14 cellular contexts compared by ENCODE assay signal in the genomic region with DNA sequence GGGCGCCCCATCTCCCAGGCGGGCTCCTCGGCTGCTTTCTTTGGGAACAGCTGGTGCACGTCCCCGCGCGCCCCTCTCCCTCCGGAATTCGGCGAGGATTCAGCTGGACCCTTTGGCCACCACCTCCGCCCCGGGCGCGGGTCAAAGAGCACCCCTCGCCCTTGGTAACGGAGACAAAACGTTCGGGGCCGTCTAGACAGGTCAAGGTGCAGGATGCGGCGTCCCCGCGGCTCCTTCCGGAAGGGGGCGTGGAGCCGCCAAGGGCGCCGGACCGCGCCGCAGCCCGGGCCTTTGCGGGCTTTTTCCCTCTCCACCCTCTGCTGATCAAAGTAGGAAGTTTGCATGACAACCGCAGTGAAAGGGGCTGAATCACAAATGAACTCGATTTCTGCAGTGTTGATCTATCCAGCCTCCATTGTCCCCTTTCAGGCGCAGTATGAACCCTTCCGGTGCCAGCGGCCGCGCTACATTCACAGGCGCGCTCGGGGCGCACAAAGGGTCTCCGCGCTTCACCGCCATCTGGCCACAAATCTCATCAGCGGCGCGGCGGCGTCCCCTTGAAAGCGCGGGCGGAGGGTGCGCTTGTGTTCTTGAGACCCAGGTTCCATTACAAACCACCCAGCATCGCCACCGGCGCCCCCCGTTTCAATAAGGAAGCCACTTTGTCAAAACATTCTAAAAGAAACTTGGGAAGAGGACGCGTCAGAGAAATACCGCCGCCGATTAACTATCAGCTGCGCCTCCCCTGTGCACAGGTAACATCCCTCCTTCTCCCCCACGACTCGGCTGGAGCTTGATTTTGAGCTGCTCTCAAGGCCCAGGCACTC. TPM values are rescaled to one million over a fixed set of nuclear protein-coding genes. Genes with fewer than 3 reads are reported as not detected.
DNase-seq lines count a peak whose midpoint lies in the region; ATAC-seq lines count a peak whose summit lies in the region.
"Had no signal": no experiment of that assay in that cellular context is flagged by ENCODE, and none has a peak within 500 bp of the region (broad histone marks: within the 10 kb centered on the region; RNA-seq: fewer than 3 reads in every experiment).

No MANE protein-coding gene starts in this region.

- no peaks in the 10 kb centered on the region for H3K36me3 ChIP-seq in iPS DF 6.9 (ENCODE audit: control insufficient read depth, insufficient read depth, low read length)
- H3K36me3 ChIP-seq: uterus had no signal

- no peak overlapping the region for H3K27ac ChIP-seq in iPS DF 6.9 (ENCODE audit: low read length)
- H3K27ac ChIP-seq: KMS-11, RWPE1, uterus had no signal

- POLR2A ChIA-PET in activated CD4-positive, alpha-beta T cell treated with anti-CD3 and anti-CD28 coated beads for 36 hours (lab: Charles Lee): no interaction called here

- H3K27me3 ChIP-seq in iPS DF 6.9 (ENCODE audit: control insufficient read depth, insufficient read depth, low read length): peaks cover 56% of the 10 kb centered on the region

- H3K36me3 Mint-ChIP-seq in activated CD4-positive, alpha-beta T cell treated with anti-CD3 and anti-CD28 coated beads for 36 hours (ENCODE audit: low read depth): peaks cover 1% of the 10 kb centered on the region

- peak overlapping the region; percentile 38; the same call in 1 of the 2 replicates for H3K4me3 ChIP-seq in iPS DF 6.9 (ENCODE audit: low read length)
- H3K4me3 ChIP-seq: uterus had no signal

- H3K9me3 ChIP-seq in iPS DF 6.9 (ENCODE audit: control insufficient read depth, insufficient read depth, low read length): no peaks in the 10 kb centered on the region
- H3K9me3 ChIP-seq: uterus had no signal

- peaks cover 24% of the 10 kb centered on the region for H3K4me1 Mint-ChIP-seq in activated CD4-positive, alpha-beta T cell treated with anti-CD3 and anti-CD28 coated beads for 36 hours

- intact Hi-C loops in activated CD4-positive, alpha-beta T cell treated with anti-CD3 and anti-CD28 coated beads for 36 hours (cut with DNase I, micrococcal nuclease): loop anchor here (1.0 to 5.0 kb wide), 9 partner anchors 23 to 1497 kb away; a partner anchor contains a TSS
- intact Hi-C loops in posterior vena cava (cut with DNase I): no loop called here

- H3K27ac Mint-ChIP-seq in activated CD4-positive, alpha-beta T cell treated with anti-CD3 and anti-CD28 coated beads for 36 hours: no peak overlapping the region

- CTCF ChIA-PET in activated CD4-positive, alpha-beta T cell treated with anti-CD3 and anti-CD28 coated beads for 36 hours (lab: Charles Lee): interaction anchor here (1.4 kb wide), 1 partner anchor 25 kb away, joined by 3 read pairs; no protein-coding TSS in a partner anchor

- DNase-seq in activated CD4-positive, alpha-beta T cell treated with anti-CD3 and anti-CD28 coated beads for 36 hours: peak; percentile 27
- no peak for DNase-seq in activated CD4-positive, alpha-beta T cell treated with anti-CD3 and anti-CD28 coated beads for 48 hours
- DNase-seq in SW480 (ENCODE audit: low spot score) (peak; percentile 92), iPS DF 6.9 (ENCODE audit: low read depth, low spot score) (no peak), retina (peak; percentile 89), NCI-H446 (lab: John Stamatoyannopoulos, UW) (no peak), posterior vena cava (ENCODE audit: low spot score) (no peak), COLO668 (lab: John Stamatoyannopoulos, UW; ENCODE audit: unreplicated experiment) (no peak)
- DNase-seq: kidney glomerular epithelial cell, uterus had no signal

- H3K4me1 ChIP-seq in iPS DF 6.9 (ENCODE audit: control insufficient read depth, insufficient read depth, low read length): no peaks in the 10 kb centered on the region
- H3K4me1 ChIP-seq: uterus had no signal

- no peaks in the 10 kb centered on the region for H3K9me3 Mint-ChIP-seq in activated CD4-positive, alpha-beta T cell treated with anti-CD3 and anti-CD28 coated beads for 36 hours (ENCODE audit: low read depth)

- no peak for ATAC-seq in activated CD4-positive, alpha-beta T cell treated with anti-CD3 and anti-CD28 coated beads for 36 hours
- ATAC-seq: HCT116 had no signal

- H3K4me3 Mint-ChIP-seq in activated CD4-positive, alpha-beta T cell treated with anti-CD3 and anti-CD28 coated beads for 36 hours: peak overlapping the region; percentile 59

- peaks cover 73% of the 10 kb centered on the region for H3K27me3 Mint-ChIP-seq in activated CD4-positive, alpha-beta T cell treated with anti-CD3 and anti-CD28 coated beads for 36 hours

- WGBS in iPS DF 6.9 (ENCODE audit: insufficient coverage, insufficient read length): no CpG with 5 or more reads among the region's 68 CpGs

RNA-seq across cellular contexts. Expression of a gene that starts 36.4 kb away (rescaled TPM):
- total RNA-seq in activated CD4-positive, alpha-beta T cell treated with anti-CD3 and anti-CD28 coated beads for 36 hours: not detected
- total RNA-seq in posterior vena cava: not detected
- total RNA-seq: dermis microvascular lymphatic vessel endothelial cell, uterus had no signal

RNA-seq across cellular contexts. Expression of a gene that starts 52.0 kb away (rescaled TPM):
- not detected for total RNA-seq in activated CD4-positive, alpha-beta T cell treated with anti-CD3 and anti-CD28 coated beads for 36 hours
- total RNA-seq in posterior vena cava: under 1 TPM; 0.14 to 0.19 TPM

Comparison
In these comparisons a context has a peak if more than half of its experiments do, and no peak if none do; other contexts are left out.
1. DNase-seq: peak in activated CD4-positive, alpha-beta T cell treated with anti-CD3 and anti-CD28 coated beads for 36 hours (single experiment), SW480 (single experiment) and retina (single experiment); none in activated CD4-positive, alpha-beta T cell treated with anti-CD3 and anti-CD28 coated beads for 48 hours (single experiment), iPS DF 6.9 (single experiment), NCI-H446 (0 of 2), posterior vena cava (single experiment) and COLO668 (single experiment).
2. intact Hi-C loops: an anchor here in activated CD4-positive, alpha-beta T cell treated with anti-CD3 and anti-CD28 coated beads for 36 hours (1.0 to 5.0 kb wide); none called in posterior vena cava.